8 cellular contexts compared by ENCODE assay signal in the genomic region with DNA sequence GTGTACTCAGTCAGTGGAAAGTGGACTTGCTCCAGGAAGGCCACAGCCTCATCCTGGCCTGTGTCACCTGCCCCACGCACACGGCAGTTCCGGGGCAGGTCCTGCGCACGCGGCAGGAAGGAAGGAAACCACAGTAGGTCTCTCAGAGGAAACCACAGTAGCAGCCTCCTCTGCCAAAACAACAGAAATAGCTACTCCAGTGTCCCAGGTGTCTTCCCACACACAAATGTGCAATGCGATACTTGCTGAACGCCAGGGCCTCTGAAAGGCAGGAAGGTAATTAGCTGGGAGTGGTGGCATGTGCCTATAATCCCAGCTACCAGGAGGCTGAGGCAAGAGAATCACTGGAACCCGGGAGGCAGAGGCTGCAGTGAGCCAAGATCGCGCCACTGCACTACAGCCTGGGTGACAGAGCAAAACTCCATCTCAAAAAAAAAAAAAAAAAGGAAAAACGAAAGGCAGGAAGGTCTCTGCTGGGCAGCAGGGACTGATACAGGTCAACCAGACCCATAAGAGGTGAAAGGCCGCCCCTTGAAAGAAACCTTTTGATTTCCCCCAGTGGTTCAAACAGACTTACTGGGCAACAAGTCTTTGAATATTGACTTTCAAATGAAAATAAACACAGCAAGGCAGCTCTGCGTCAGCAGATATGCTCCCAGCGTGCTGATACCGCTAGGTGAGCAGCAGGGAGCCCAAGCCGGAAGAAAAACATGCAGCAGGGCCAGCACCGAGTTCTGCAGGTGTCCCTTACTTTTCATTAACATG. TPM values are rescaled to one million over a fixed set of nuclear protein-coding genes. Genes with fewer than 3 reads are reported as not detected.
DNase-seq lines count a peak whose midpoint lies in the region; ATAC-seq, FAIRE-seq and TF ChIP-seq lines count a peak whose summit lies in the region.

No MANE protein-coding gene starts in this region.

- H3K27ac Mint-ChIP-seq in T-helper 2 cell treated with Interferon-gamma antibody and Interleukin-4, amounts not matched to agents 5 μg/mL and 100 μg/mL, for 36 hours = peak overlapping the region; percentile 95
- no peak overlapping the region for H3K27ac Mint-ChIP-seq in HFFc6

- H3K27me3 Mint-ChIP-seq in T-helper 2 cell treated with Interferon-gamma antibody and Interleukin-4, amounts not matched to agents 5 μg/mL and 100 μg/mL, for 36 hours (ENCODE audit: low read depth) = no peaks in the 10 kb centered on the region
- no peaks in the 10 kb centered on the region for H3K27me3 Mint-ChIP-seq in HFFc6 (ENCODE audit: insufficient read depth)

- no peaks in the 10 kb centered on the region for H3K9me3 Mint-ChIP-seq in T-helper 2 cell treated with Interferon-gamma antibody and Interleukin-4, amounts not matched to agents 5 μg/mL and 100 μg/mL, for 36 hours
- no peaks in the 10 kb centered on the region for H3K9me3 Mint-ChIP-seq in HFFc6

- peaks cover 39% of the 10 kb centered on the region for H3K4me1 Mint-ChIP-seq in T-helper 2 cell treated with Interferon-gamma antibody and Interleukin-4, amounts not matched to agents 5 μg/mL and 100 μg/mL, for 36 hours (ENCODE audit: low read depth)
- peaks cover 10% of the 10 kb centered on the region for H3K4me1 Mint-ChIP-seq in HFFc6 (ENCODE audit: low read depth)

- peaks cover 3% of the 10 kb centered on the region for H3K36me3 Mint-ChIP-seq in T-helper 2 cell treated with Interferon-gamma antibody and Interleukin-4, amounts not matched to agents 5 μg/mL and 100 μg/mL, for 36 hours (ENCODE audit: low read depth)
- H3K36me3 Mint-ChIP-seq in HFFc6 (ENCODE audit: low read depth) = no peaks in the 10 kb centered on the region

- H3K4me3 Mint-ChIP-seq in T-helper 2 cell treated with Interferon-gamma antibody and Interleukin-4, amounts not matched to agents 5 μg/mL and 100 μg/mL, for 36 hours = peak overlapping the region; percentile 81
- no peak overlapping the region for H3K4me3 Mint-ChIP-seq in HFFc6

- FAIRE-seq in RCC 7860 (lab: Jason Lieb, UNC) = no peak

- TF ChIP-seq CTCF in HFFc6 (IDR thresholded peaks at IDR 0.05) = no peak

- peak; percentile 70 for DNase-seq in T-helper 2 cell treated with Interferon-gamma antibody and Interleukin-4, amounts not matched to agents 5 μg/mL and 100 μg/mL, for 36 hours (ENCODE audit: low spot score)
- peak; percentile 85 for DNase-seq in central memory CD4-positive, alpha-beta T cell
- peak; percentile 64 for DNase-seq in stimulated activated CD4-positive, alpha-beta T cell treated with anti-CD3 and anti-CD28 coated beads, Interleukin-4, amount 100 ng/mL, for 24 hours
- no peak for DNase-seq in superior temporal gyrus (ENCODE audit: extremely low spot score)
- DNase-seq in RCC 7860 (ENCODE audit: low spot score) = no peak
- DNase-seq in HFFc6 = no peak

- ATAC-seq in GM19043 (IDR thresholded peaks at IDR 0.05; ENCODE audit: low read depth, unreplicated experiment) = peak; percentile 92
- ATAC-seq in HG02981 (IDR thresholded peaks at IDR 0.05; ENCODE audit: unreplicated experiment) = peak; percentile 91

RNA-seq across cellular contexts. Expression of gene CRYL1, which starts 49.5 kb away (rescaled TPM):
- 10 to 100 TPM; 10.9 to 13.2 (median 12.0) TPM for total RNA-seq in HFFc6 (2021; fragmentation: NEBNext Ultra II Directional; extraction: Animal tissue kit (Norgen Biotek cat#: 25700))

Comparison
In these comparisons a context has a peak if more than half of its experiments do, and no peak if none do; other contexts are left out.
1. DNase-seq: peak in T-helper 2 cell treated with Interferon-gamma antibody and Interleukin-4, amounts not matched to agents 5 μg/mL and 100 μg/mL, for 36 hours (single experiment), central memory CD4-positive, alpha-beta T cell (single experiment) and stimulated activated CD4-positive, alpha-beta T cell treated with anti-CD3 and anti-CD28 coated beads, Interleukin-4, amount 100 ng/mL, for 24 hours (single experiment); none in superior temporal gyrus (single experiment), RCC 7860 (single experiment) and HFFc6 (single experiment).